22 cellular contexts compared by ENCODE assay signal in genomic region chr4:80538276-80538926, GRCh38.
A peak's percentile ranks its signal among the peaks of the same experiment; 100 is the strongest.
DNase-seq lines count a peak whose midpoint lies in the region; ATAC-seq and TF ChIP-seq lines count a peak whose summit lies in the region.
"Had no signal": no experiment of that assay in that cellular context is flagged by ENCODE, and none has a peak within 500 bp of the region (broad histone marks: within the 10 kb centered on the region; RNA-seq: fewer than 3 reads in every experiment).

No MANE protein-coding gene starts in this region.

- H3K4me1 Mint-ChIP-seq in activated T-helper 17 cell treated with anti-CD3 and anti-CD28 coated beads, Interleukin-2, amount 50 U/mL, for 72 hours = peaks cover 14% of the 10 kb centered on the region
- H3K4me1 Mint-ChIP-seq in natural killer cell treated with Interleukin-12 subunit alpha and Interleukin-12 subunit beta and Interleukin-15 and Interleukin-18, amount 100 ng/mL, for 72 hours (ENCODE audit: low read depth in 2 of 2) = peaks cover 0 to 9% of the 10 kb centered on the region in 2 donors
- H3K4me1 Mint-ChIP-seq: natural killer cell had no signal

- no peaks in the 10 kb centered on the region for H3K36me3 Mint-ChIP-seq in activated T-helper 17 cell treated with anti-CD3 and anti-CD28 coated beads, Interleukin-2, amount 50 U/mL, for 72 hours (ENCODE audit: low read depth)
- peaks cover 5% of the 10 kb centered on the region for H3K36me3 Mint-ChIP-seq in natural killer cell treated with Interleukin-12 subunit alpha and Interleukin-12 subunit beta and Interleukin-15 and Interleukin-18, amount 100 ng/mL, for 72 hours
- H3K36me3 Mint-ChIP-seq: natural killer cell had no signal

- H3K4me3 Mint-ChIP-seq in activated T-helper 17 cell treated with anti-CD3 and anti-CD28 coated beads, Interleukin-2, amount 50 U/mL, for 72 hours = no peak overlapping the region
- no peak overlapping the region for H3K4me3 Mint-ChIP-seq in natural killer cell treated with Interleukin-12 subunit alpha and Interleukin-12 subunit beta and Interleukin-15 and Interleukin-18, amount 100 ng/mL, for 72 hours
- H3K4me3 Mint-ChIP-seq: activated CD4-positive, alpha-beta T cell treated with anti-CD3 and anti-CD28 coated beads, Interleukin-2, amount 10 ng/mL, durations not matched to agents 7 days and 5 days; natural killer cell; T-helper 2 cell treated with Interferon-gamma antibody and Interleukin-4, amounts not matched to agents 5 μg/mL and 100 μg/mL, for 36 hours had no signal

- no peak overlapping the region for H3K27ac Mint-ChIP-seq in activated T-helper 17 cell treated with anti-CD3 and anti-CD28 coated beads, Interleukin-2, amount 50 U/mL, for 72 hours
- peak overlapping the region in 1 of 2 donors; percentile 79 for H3K27ac Mint-ChIP-seq in natural killer cell treated with Interleukin-12 subunit alpha and Interleukin-12 subunit beta and Interleukin-15 and Interleukin-18, amount 100 ng/mL, for 72 hours
- H3K27ac Mint-ChIP-seq: activated CD4-positive, alpha-beta T cell treated with anti-CD3 and anti-CD28 coated beads, Interleukin-2, amount 10 ng/mL, durations not matched to agents 7 days and 5 days; natural killer cell; T-helper 2 cell treated with Interferon-gamma antibody and Interleukin-4, amounts not matched to agents 5 μg/mL and 100 μg/mL, for 36 hours had no signal

- in situ Hi-C loops in ACHN (cut with HindIII; ENCODE audit: low pct_ligation_motif_present, low pct_unique_long_range_greater_than_20kb, low sequenced_read_pairs) = no loop called here

- H3K9me3 Mint-ChIP-seq in activated T-helper 17 cell treated with anti-CD3 and anti-CD28 coated beads, Interleukin-2, amount 50 U/mL, for 72 hours = no peaks in the 10 kb centered on the region
- H3K9me3 Mint-ChIP-seq in natural killer cell treated with Interleukin-12 subunit alpha and Interleukin-12 subunit beta and Interleukin-15 and Interleukin-18, amount 100 ng/mL, for 72 hours = no peaks in the 10 kb centered on the region
- H3K9me3 Mint-ChIP-seq: activated CD4-positive, alpha-beta T cell treated with anti-CD3 and anti-CD28 coated beads, Interleukin-2, amount 10 ng/mL, durations not matched to agents 7 days and 5 days; natural killer cell; T-helper 2 cell treated with Interferon-gamma antibody and Interleukin-4, amounts not matched to agents 5 μg/mL and 100 μg/mL, for 36 hours had no signal

- H3K27me3 Mint-ChIP-seq in activated T-helper 17 cell treated with anti-CD3 and anti-CD28 coated beads, Interleukin-2, amount 50 U/mL, for 72 hours = peaks cover 5% of the 10 kb centered on the region
- H3K27me3 Mint-ChIP-seq in natural killer cell treated with Interleukin-12 subunit alpha and Interleukin-12 subunit beta and Interleukin-15 and Interleukin-18, amount 100 ng/mL, for 72 hours = peaks cover 6 to 9% of the 10 kb centered on the region in 2 donors

- peak; percentile 19 for DNase-seq in ACHN
- DNase-seq in HPDE6-E6E7 (ENCODE audit: extremely low spot score) = peak; percentile 3
- peak; percentile 38 to 64 for DNase-seq in foreskin keratinocyte
- DNase-seq in LoVo (ENCODE audit: low spot score) = no peak
- no peak for DNase-seq in natural killer cell treated with Interleukin-12 subunit alpha and Interleukin-12 subunit beta and Interleukin-15 and Interleukin-18, amount 100 ng/mL, for 72 hours (ENCODE audit: low spot score)
- DNase-seq in NK-92 (lab: John Stamatoyannopoulos, UW; ENCODE audit: unreplicated experiment) = no peak
- DNase-seq: activated CD4-positive, alpha-beta T cell treated with anti-CD3 and anti-CD28 coated beads, Interleukin-2, amount 10 ng/mL, durations not matched to agents 7 days and 5 days; activated T-cell treated with anti-CD3 and anti-CD28 coated beads for 4 hours; adrenal gland; BE2C; DMS 273 treated with DMSO at 0.1 percent for 48 hours; lower lobe of right lung; natural killer cell; NCI-H1048; NCI-H82; retina; SHP77; stimulated activated CD4-positive, alpha-beta T cell treated with anti-CD3 and anti-CD28 coated beads, Interleukin-1b, Interleukin-23, amount 100 ng/mL, for 48 hours had no signal

- H3K27me3 ChIP-seq in foreskin keratinocyte = peaks cover 1% of the 10 kb centered on the region
- H3K27me3 ChIP-seq: adrenal gland, BE2C, tibial nerve had no signal

- peak; percentile 75 for ATAC-seq in activated T-helper 17 cell treated with anti-CD3 and anti-CD28 coated beads, Interleukin-2, amount 50 U/mL, for 72 hours (replicated peaks)
- peak; percentile 100 for ATAC-seq in foreskin keratinocyte
- no peak for ATAC-seq in natural killer cell treated with Interleukin-12 subunit alpha and Interleukin-12 subunit beta and Interleukin-15 and Interleukin-18, amount 100 ng/mL, for 72 hours
- ATAC-seq in GM18870 (IDR thresholded peaks at IDR 0.05; ENCODE audit: unreplicated experiment) = no peak
- ATAC-seq: lower lobe of right lung, natural killer cell had no signal

- peaks cover 5% of the 10 kb centered on the region for H3K4me1 ChIP-seq in foreskin keratinocyte
- H3K4me1 ChIP-seq: adrenal gland, BE2C, lower lobe of right lung, tibial nerve had no signal

- H3K27ac ChIP-seq in foreskin keratinocyte = no peak overlapping the region
- H3K27ac ChIP-seq: adrenal gland, lower lobe of right lung, tibial nerve had no signal

- TF ChIP-seq CTCF in foreskin keratinocyte (conservative IDR thresholded peaks at IDR 0.05) = no peak

Comparison
In these comparisons a context has a peak if more than half of its experiments do, and no peak if none do; other contexts are left out.
1. DNase-seq: peak in ACHN (single experiment), HPDE6-E6E7 (single experiment) and foreskin keratinocyte (2 of 2); none in LoVo (single experiment), natural killer cell treated with Interleukin-12 subunit alpha and Interleukin-12 subunit beta and Interleukin-15 and Interleukin-18, amount 100 ng/mL, for 72 hours (single experiment) and NK-92 (single experiment).
2. ATAC-seq: peak in activated T-helper 17 cell treated with anti-CD3 and anti-CD28 coated beads, Interleukin-2, amount 50 U/mL, for 72 hours (single experiment) and foreskin keratinocyte (single experiment); none in natural killer cell treated with Interleukin-12 subunit alpha and Interleukin-12 subunit beta and Interleukin-15 and Interleukin-18, amount 100 ng/mL, for 72 hours (0 of 2) and GM18870 (single experiment).